1 cellular context compared by ENCODE assay signal in genomic region chr4:39406763-39407583, GRCh38.
TF ChIP-seq lines count a peak whose summit lies in the region.

TSS of gene KLB (plus strand) at chr4:39406930. CDS start at chr4:39406950, 20 bp downstream.

TF ChIP-seq in HepG2, 621 proteins besides CTCF, POLR2A, EP300 and RAD21 (continued from another document and continues in another):
- TF ChIP-seq, protein P1, sequence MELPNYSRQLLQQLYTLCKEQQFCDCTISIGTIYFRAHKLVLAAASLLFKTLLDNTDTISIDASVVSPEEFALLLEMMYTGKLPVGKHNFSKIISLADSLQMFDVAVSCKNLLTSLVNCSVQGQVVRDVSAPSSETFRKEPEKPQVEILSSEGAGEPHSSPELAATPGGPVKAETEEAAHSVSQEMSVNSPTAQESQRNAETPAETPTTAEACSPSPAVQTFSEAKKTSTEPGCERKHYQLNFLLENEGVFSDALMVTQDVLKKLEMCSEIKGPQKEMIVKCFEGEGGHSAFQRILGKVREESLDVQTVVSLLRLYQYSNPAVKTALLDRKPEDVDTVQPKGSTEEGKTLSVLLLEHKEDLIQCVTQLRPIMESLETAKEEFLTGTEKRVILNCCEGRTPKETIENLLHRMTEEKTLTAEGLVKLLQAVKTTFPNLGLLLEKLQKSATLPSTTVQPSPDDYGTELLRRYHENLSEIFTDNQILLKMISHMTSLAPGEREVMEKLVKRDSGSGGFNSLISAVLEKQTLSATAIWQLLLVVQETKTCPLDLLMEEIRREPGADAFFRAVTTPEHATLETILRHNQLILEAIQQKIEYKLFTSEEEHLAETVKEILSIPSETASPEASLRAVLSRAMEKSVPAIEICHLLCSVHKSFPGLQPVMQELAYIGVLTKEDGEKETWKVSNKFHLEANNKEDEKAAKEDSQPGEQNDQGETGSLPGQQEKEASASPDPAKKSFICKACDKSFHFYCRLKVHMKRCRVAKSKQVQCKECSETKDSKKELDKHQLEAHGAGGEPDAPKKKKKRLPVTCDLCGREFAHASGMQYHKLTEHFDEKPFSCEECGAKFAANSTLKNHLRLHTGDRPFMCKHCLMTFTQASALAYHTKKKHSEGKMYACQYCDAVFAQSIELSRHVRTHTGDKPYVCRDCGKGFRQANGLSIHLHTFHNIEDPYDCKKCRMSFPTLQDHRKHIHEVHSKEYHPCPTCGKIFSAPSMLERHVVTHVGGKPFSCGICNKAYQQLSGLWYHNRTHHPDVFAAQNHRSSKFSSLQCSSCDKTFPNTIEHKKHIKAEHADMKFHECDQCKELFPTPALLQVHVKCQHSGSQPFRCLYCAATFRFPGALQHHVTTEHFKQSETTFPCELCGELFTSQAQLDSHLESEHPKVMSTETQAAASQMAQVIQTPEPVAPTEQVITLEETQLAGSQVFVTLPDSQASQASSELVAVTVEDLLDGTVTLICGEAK (IDR thresholded peaks at IDR 0.05): no peak
- TF ChIP-seq, protein P1 (CRISPR knock-in tag; IDR thresholded peaks at IDR 0.05): no peak; the same call in 1 of the 2 replicates
- no peak for TF ChIP-seq ZBTB38 (CRISPR knock-in tag; IDR thresholded peaks at IDR 0.05)
- TF ChIP-seq, protein P2, sequence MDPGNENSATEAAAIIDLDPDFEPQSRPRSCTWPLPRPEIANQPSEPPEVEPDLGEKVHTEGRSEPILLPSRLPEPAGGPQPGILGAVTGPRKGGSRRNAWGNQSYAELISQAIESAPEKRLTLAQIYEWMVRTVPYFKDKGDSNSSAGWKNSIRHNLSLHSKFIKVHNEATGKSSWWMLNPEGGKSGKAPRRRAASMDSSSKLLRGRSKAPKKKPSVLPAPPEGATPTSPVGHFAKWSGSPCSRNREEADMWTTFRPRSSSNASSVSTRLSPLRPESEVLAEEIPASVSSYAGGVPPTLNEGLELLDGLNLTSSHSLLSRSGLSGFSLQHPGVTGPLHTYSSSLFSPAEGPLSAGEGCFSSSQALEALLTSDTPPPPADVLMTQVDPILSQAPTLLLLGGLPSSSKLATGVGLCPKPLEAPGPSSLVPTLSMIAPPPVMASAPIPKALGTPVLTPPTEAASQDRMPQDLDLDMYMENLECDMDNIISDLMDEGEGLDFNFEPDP (CRISPR knock-in tag; conservative IDR thresholded peaks at IDR 0.05): no peak
- TF ChIP-seq MTF2 (CRISPR knock-in tag; IDR thresholded peaks at IDR 0.05; ENCODE audit: borderline replicate concordance): no peak
- peak; percentile 79; the same call in 1 of the 2 replicates for TF ChIP-seq POLR2AphosphoS2 (IDR thresholded peaks at IDR 0.05; ENCODE audit: low read depth, low read length)
- no peak for TF ChIP-seq FOXA1 (IDR thresholded peaks at IDR 0.05)
- TF ChIP-seq FOXA1 (CRISPR knock-in tag; IDR thresholded peaks at IDR 0.05): no peak
- TF ChIP-seq ZFAT (CRISPR knock-in tag; conservative IDR thresholded peaks at IDR 0.05): no peak
- no peak for TF ChIP-seq RFX3 (CRISPR knock-in tag; IDR thresholded peaks at IDR 0.05)
- TF ChIP-seq ZC3H13 (CRISPR knock-in tag; IDR thresholded peaks at IDR 0.05): no peak
- TF ChIP-seq KLF15 (CRISPR knock-in tag; IDR thresholded peaks at IDR 0.05; ENCODE audit: borderline replicate concordance): no peak
- no peak for TF ChIP-seq ZNF850 (CRISPR knock-in tag; conservative IDR thresholded peaks at IDR 0.05)
- TF ChIP-seq, protein P3, sequence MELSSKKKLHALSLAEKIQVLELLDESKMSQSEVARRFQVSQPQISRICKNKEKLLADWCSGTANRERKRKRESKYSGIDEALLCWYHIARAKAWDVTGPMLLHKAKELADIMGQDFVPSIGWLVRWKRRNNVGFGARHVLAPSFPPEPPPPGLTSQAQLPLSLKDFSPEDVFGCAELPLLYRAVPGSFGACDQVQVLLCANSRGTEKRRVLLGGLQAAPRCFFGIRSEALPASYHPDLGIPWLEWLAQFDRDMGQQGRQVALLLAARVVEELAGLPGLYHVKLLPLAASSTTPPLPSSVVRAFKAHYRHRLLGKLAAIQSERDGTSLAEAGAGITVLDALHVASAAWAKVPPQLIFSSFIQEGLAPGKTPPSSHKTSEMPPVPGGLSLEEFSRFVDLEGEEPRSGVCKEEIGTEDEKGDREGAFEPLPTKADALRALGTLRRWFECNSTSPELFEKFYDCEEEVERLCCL (CRISPR knock-in tag; IDR thresholded peaks at IDR 0.05; ENCODE audit: borderline replicate concordance): no peak
- TF ChIP-seq ZBTB8A (CRISPR knock-in tag; IDR thresholded peaks at IDR 0.05; ENCODE audit: borderline replicate concordance, low read depth): no peak
- no peak for TF ChIP-seq ZNF747 (CRISPR knock-in tag; IDR thresholded peaks at IDR 0.05; ENCODE audit: borderline replicate concordance)
- TF ChIP-seq CBFB (CRISPR knock-in tag; IDR thresholded peaks at IDR 0.05): no peak
- no peak for TF ChIP-seq MAZ (IDR thresholded peaks at IDR 0.05; ENCODE audit: borderline replicate concordance, low read depth, low read length)
- TF ChIP-seq MAZ (CRISPR knock-in tag; IDR thresholded peaks at IDR 0.05; ENCODE audit: low read depth): no peak
- no peak for TF ChIP-seq RARG (CRISPR knock-in tag; IDR thresholded peaks at IDR 0.05; ENCODE audit: low read depth)
- TF ChIP-seq ZNF3 (CRISPR knock-in tag; IDR thresholded peaks at IDR 0.05): no peak
- no peak for TF ChIP-seq MLXIP (CRISPR knock-in tag; IDR thresholded peaks at IDR 0.05; ENCODE audit: borderline replicate concordance)
- TF ChIP-seq, protein P4, sequence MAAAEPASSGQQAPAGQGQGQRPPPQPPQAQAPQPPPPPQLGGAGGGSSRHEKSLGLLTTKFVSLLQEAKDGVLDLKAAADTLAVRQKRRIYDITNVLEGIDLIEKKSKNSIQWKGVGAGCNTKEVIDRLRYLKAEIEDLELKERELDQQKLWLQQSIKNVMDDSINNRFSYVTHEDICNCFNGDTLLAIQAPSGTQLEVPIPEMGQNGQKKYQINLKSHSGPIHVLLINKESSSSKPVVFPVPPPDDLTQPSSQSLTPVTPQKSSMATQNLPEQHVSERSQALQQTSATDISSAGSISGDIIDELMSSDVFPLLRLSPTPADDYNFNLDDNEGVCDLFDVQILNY (CRISPR knock-in tag; conservative IDR thresholded peaks at IDR 0.05): no peak
- no peak for TF ChIP-seq ZNF569 (CRISPR knock-in tag; IDR thresholded peaks at IDR 0.05; ENCODE audit: borderline replicate concordance)
- TF ChIP-seq ZNF546 (CRISPR knock-in tag; conservative IDR thresholded peaks at IDR 0.05): no peak
- TF ChIP-seq, protein P5, sequence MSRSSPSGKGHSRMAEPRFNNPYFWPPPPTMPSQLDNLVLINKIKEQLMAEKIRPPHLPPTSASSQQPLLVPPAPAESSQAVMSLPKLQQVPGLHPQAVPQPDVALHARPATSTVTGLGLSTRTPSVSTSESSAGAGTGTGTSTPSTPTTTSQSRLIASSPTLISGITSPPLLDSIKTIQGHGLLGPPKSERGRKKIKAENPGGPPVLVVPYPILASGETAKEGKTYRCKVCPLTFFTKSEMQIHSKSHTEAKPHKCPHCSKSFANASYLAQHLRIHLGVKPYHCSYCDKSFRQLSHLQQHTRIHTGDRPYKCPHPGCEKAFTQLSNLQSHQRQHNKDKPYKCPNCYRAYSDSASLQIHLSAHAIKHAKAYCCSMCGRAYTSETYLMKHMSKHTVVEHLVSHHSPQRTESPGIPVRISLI (CRISPR knock-in tag; IDR thresholded peaks at IDR 0.05; ENCODE audit: borderline replicate concordance): peak; percentile 52; the same call in 1 of the 2 replicates
- TF ChIP-seq NR2C2 (CRISPR knock-in tag; IDR thresholded peaks at IDR 0.05; ENCODE audit: borderline replicate concordance): no peak
- TF ChIP-seq MAFF (IDR thresholded peaks at IDR 0.05; ENCODE audit: low read depth, low read length): no peak
- no peak for TF ChIP-seq ZSCAN9 (CRISPR knock-in tag; IDR thresholded peaks at IDR 0.05; ENCODE audit: borderline replicate concordance)
- no peak for TF ChIP-seq CEBPB (IDR thresholded peaks at IDR 0.05; ENCODE audit: borderline replicate concordance, low read depth, low read length)
- no peak; the same call in 1 of the 2 replicates for TF ChIP-seq SRY (CRISPR knock-in tag; IDR thresholded peaks at IDR 0.05)
- TF ChIP-seq KAT7 (CRISPR knock-in tag; IDR thresholded peaks at IDR 0.05; ENCODE audit: borderline replicate concordance): peak; percentile 26
- no peak for TF ChIP-seq TCF12 (IDR thresholded peaks at IDR 0.05)
- no peak for TF ChIP-seq TCF12 (CRISPR knock-in tag; IDR thresholded peaks at IDR 0.05)
- no peak for TF ChIP-seq LBX2 (CRISPR knock-in tag; IDR thresholded peaks at IDR 0.05; ENCODE audit: borderline replicate concordance)
- TF ChIP-seq ZNF296 (CRISPR knock-in tag; conservative IDR thresholded peaks at IDR 0.05): no peak
- TF ChIP-seq MTERF4 (CRISPR knock-in tag; IDR thresholded peaks at IDR 0.05): no peak
- TF ChIP-seq ZEB1 (IDR thresholded peaks at IDR 0.05; ENCODE audit: insufficient replicate concordance, low read depth): peak; percentile 54
- TF ChIP-seq, protein P6, sequence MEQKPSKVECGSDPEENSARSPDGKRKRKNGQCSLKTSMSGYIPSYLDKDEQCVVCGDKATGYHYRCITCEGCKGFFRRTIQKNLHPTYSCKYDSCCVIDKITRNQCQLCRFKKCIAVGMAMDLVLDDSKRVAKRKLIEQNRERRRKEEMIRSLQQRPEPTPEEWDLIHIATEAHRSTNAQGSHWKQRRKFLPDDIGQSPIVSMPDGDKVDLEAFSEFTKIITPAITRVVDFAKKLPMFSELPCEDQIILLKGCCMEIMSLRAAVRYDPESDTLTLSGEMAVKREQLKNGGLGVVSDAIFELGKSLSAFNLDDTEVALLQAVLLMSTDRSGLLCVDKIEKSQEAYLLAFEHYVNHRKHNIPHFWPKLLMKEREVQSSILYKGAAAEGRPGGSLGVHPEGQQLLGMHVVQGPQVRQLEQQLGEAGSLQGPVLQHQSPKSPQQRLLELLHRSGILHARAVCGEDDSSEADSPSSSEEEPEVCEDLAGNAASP (CRISPR knock-in tag; IDR thresholded peaks at IDR 0.05; ENCODE audit: borderline replicate concordance): peak; percentile 54
- 0 out of 2 replicates have a peak, but pooled peaks have one; percentile 43 for TF ChIP-seq HOXD1 (CRISPR knock-in tag; IDR thresholded peaks at IDR 0.05)
- no peak for TF ChIP-seq ZNF33A (CRISPR knock-in tag; IDR thresholded peaks at IDR 0.05; ENCODE audit: borderline replicate concordance)
- no peak for TF ChIP-seq ZNF501 (CRISPR knock-in tag; IDR thresholded peaks at IDR 0.05)
- TF ChIP-seq KLF11 (CRISPR knock-in tag; IDR thresholded peaks at IDR 0.05): 0 out of 2 replicates have a peak, but pooled peaks have one; percentile 36
